ENCODE assay signal across 15 cellular contexts in genomic region chr5:177388521-177389052, GRCh38. TPM values are rescaled to one million over a fixed set of nuclear protein-coding genes. Genes with fewer than 3 reads are reported as not detected.
DNase-seq lines count a peak whose midpoint lies in the region; ATAC-seq and TF ChIP-seq lines count a peak whose summit lies in the region.
"Had no signal": no experiment of that assay in that cellular context is flagged by ENCODE, and none has a peak within 500 bp of the region (broad histone marks: within the 10 kb centered on the region; RNA-seq: fewer than 3 reads in every experiment).

No MANE protein-coding gene starts in this region.

- H3K9ac ChIP-seq in mesenchymal stem cell (ENCODE audit: low read length), result peak overlapping the region; percentile 1

- H2AK5ac ChIP-seq in mesenchymal stem cell (ENCODE audit: low read length, severe bottlenecking), result peak overlapping the region; percentile 50

- H4K91ac ChIP-seq in mesenchymal stem cell (ENCODE audit: low read length), result no peak overlapping the region

- H3K27ac Mint-ChIP-seq in activated naive CD4-positive, alpha-beta T cell treated with anti-CD3 and anti-CD28 coated beads, Interleukin-2, amount 50 U/mL, for 72 hours, result peak overlapping the region; percentile 30 to 78

- H3K27me3 ChIP-seq in ACC112 (ENCODE audit: insufficient read depth, low read length) (no peaks in the 10 kb centered on the region; the same call in 1 of the 2 replicates), mesenchymal stem cell (ENCODE audit: control insufficient read depth in 1 of 2, insufficient read depth in 1 of 2, low read length in 2 of 2) (peaks cover 10 to 44% of the 10 kb centered on the region in 2 experiments)

- H3K23ac ChIP-seq in mesenchymal stem cell (ENCODE audit: low read length in 2 of 2), result no peak overlapping the region

- no peak for ATAC-seq in activated naive CD4-positive, alpha-beta T cell treated with anti-CD3 and anti-CD28 coated beads, Interleukin-2, amount 50 U/mL, for 72 hours

- no peak overlapping the region for H2BK5ac ChIP-seq in mesenchymal stem cell (ENCODE audit: low read depth, low read length, poor library complexity, severe bottlenecking)

- no peak for TF ChIP-seq CTCF in GM12865 (IDR thresholded peaks at IDR 0.05; ENCODE audit: insufficient read depth, low read depth, low read length, missing control alignments)

- no peak overlapping the region for H2BK120ac ChIP-seq in mesenchymal stem cell (ENCODE audit: low read depth, low read length)

- no peak overlapping the region for H3K4me2 ChIP-seq in mesenchymal stem cell (ENCODE audit: low read length, poor library complexity, severe bottlenecking)

- H4K8ac ChIP-seq in mesenchymal stem cell (ENCODE audit: low read length), result no peak overlapping the region

- H3K4ac ChIP-seq in mesenchymal stem cell (ENCODE audit: low read depth in 1 of 2, low read length in 2 of 2), result no peak overlapping the region

- H3K36me3 Mint-ChIP-seq in activated naive CD4-positive, alpha-beta T cell treated with anti-CD3 and anti-CD28 coated beads, Interleukin-2, amount 50 U/mL, for 72 hours, result no peaks in the 10 kb centered on the region
- H3K36me3 Mint-ChIP-seq: stimulated activated naive B cell treated with anti-CD40 and anti-IgM and Interleukin-4, amounts not matched to agents 10 μg/mL and 1 μg/mL and 100 μg/mL, for 72 hours had no signal

- H3K14ac ChIP-seq in mesenchymal stem cell (ENCODE audit: low read length in 2 of 2), result no peak overlapping the region

- H3K27ac ChIP-seq in ACC112 (ENCODE audit: low read depth, low read length) (peak overlapping the region; percentile 84; the same call in 1 of the 2 replicates), mesenchymal stem cell (ENCODE audit: low read length, poor library complexity, severe bottlenecking) (no peak overlapping the region)

- H2AFZ ChIP-seq in ACC112 (ENCODE audit: low read length, unreplicated experiment), result no peak overlapping the region
- H2AFZ ChIP-seq in mesenchymal stem cell (ENCODE audit: low read depth, low read length), result no peak overlapping the region

- H3K9me3 ChIP-seq in mesenchymal stem cell (ENCODE audit: control insufficient read depth, low read length), result no peaks in the 10 kb centered on the region

- no peak overlapping the region for H2BK15ac ChIP-seq in mesenchymal stem cell (ENCODE audit: low read depth, poor library complexity, severe bottlenecking)

- no peaks in the 10 kb centered on the region for H3K36me3 ChIP-seq in ACC112 (ENCODE audit: insufficient read depth, low read length)
- no peaks in the 10 kb centered on the region for H3K36me3 ChIP-seq in mesenchymal stem cell (ENCODE audit: control insufficient read depth in 1 of 2, insufficient read depth in 2 of 2, low read depth in 1 of 2, low read length in 2 of 2)

- DNase-seq in GM12865 (ENCODE audit: low read depth) (peak; percentile 59), mesenchymal stem cell (no peak), DMS153 treated with DMSO at 0.1 percent for 48 hours (lab: John Stamatoyannopoulos, UW; ENCODE audit: unreplicated experiment) (no peak), cerebellar nuclear complex (lab: John Stamatoyannopoulos, UW) (no peak)
- no peak for DNase-seq in activated naive CD4-positive, alpha-beta T cell treated with anti-CD3 and anti-CD28 coated beads, Interleukin-2, amount 50 U/mL, for 72 hours (ENCODE audit: low spot score in 2 of 2)
- DNase-seq in activated CD4-positive, CD25-positive, alpha-beta regulatory T cell (lab: John Stamatoyannopoulos, UW), result no peak
- no peak for DNase-seq in stimulated activated naive CD4-positive, alpha-beta T cell treated with Interleukin-2 at 50 U/mL for 16 hours (lab: John Stamatoyannopoulos, UW)
- DNase-seq: C1 segment of cervical spinal cord; hippocampal formation; NCI-H2081; occipital lobe; stimulated activated naive B cell treated with anti-CD40 and anti-IgM and Interleukin-4, amounts not matched to agents 10 μg/mL and 1 μg/mL and 100 μg/mL, for 72 hours; SW 1271 had no signal

- H2BK12ac ChIP-seq in mesenchymal stem cell (ENCODE audit: low read length in 2 of 2), result peak overlapping the region in 1 of 2 experiments; percentile 66

- H3K79me2 ChIP-seq in ACC112 (ENCODE audit: control insufficient read depth, insufficient read depth, low read length, unreplicated experiment), result no peaks in the 10 kb centered on the region

- no peaks in the 10 kb centered on the region for H3K79me1 ChIP-seq in mesenchymal stem cell (replicated peaks; ENCODE audit: low read length, poor library complexity, severe bottlenecking)

- WGBS in mesenchymal stem cell, result 92% methylated on average over 10 of the region's 10 CpGs

- no peak overlapping the region for H3K4me3 ChIP-seq in ACC112 (ENCODE audit: low read depth, low read length)
- peak overlapping the region; percentile 23 for H3K4me3 ChIP-seq in GM12865 (ENCODE audit: low read depth, low read length)
- no peak overlapping the region for H3K4me3 ChIP-seq in mesenchymal stem cell (ENCODE audit: insufficient read depth in 1 of 2, low read depth in 1 of 2, low read length in 2 of 2)

- H3K4me1 ChIP-seq in ACC112 (ENCODE audit: control insufficient read depth, insufficient read depth, low read length, unreplicated experiment) (peaks cover 19% of the 10 kb centered on the region), mesenchymal stem cell (ENCODE audit: control insufficient read depth, insufficient read depth, low read depth, low read length) (peaks cover 22% of the 10 kb centered on the region)

- H3K18ac ChIP-seq in mesenchymal stem cell (ENCODE audit: low read depth in 1 of 2, low read length in 2 of 2), result no peak overlapping the region

- no peaks in the 10 kb centered on the region for H3K9me3 Mint-ChIP-seq in activated naive CD4-positive, alpha-beta T cell treated with anti-CD3 and anti-CD28 coated beads, Interleukin-2, amount 50 U/mL, for 72 hours
- H3K9me3 Mint-ChIP-seq: stimulated activated naive B cell treated with anti-CD40 and anti-IgM and Interleukin-4, amounts not matched to agents 10 μg/mL and 1 μg/mL and 100 μg/mL, for 72 hours had no signal

RNA-seq across cellular contexts. Expression of gene SLC34A1, which starts 4.4 kb away (rescaled TPM):
- total RNA-seq in activated naive CD4-positive, alpha-beta T cell treated with anti-CD3 and anti-CD28 coated beads, Interleukin-2, amount 50 U/mL, for 72 hours, result under 1 TPM; 0.07 to 0.19 TPM
- polyA plus RNA-seq in mesenchymal stem cell (2013, experiment 1 of 2), result not detected
- polyA plus RNA-seq in mesenchymal stem cell (2013, experiment 2 of 2), result not detected
- total RNA-seq: occipital lobe had no signal

RNA-seq across cellular contexts. Expression of gene PFN3, which starts 11.9 kb away (rescaled TPM):
- total RNA-seq in activated naive CD4-positive, alpha-beta T cell treated with anti-CD3 and anti-CD28 coated beads, Interleukin-2, amount 50 U/mL, for 72 hours, result not detected
- polyA plus RNA-seq in mesenchymal stem cell (2013, experiment 1 of 2), result not detected
- polyA plus RNA-seq in mesenchymal stem cell (2013, experiment 2 of 2), result not detected
- total RNA-seq: liver, occipital lobe had no signal
- polyA plus RNA-seq: liver had no signal

RNA-seq across cellular contexts. Expression of gene F12, which starts 20.8 kb away (rescaled TPM):
- 1 to 10 TPM; 2.2 to 9.8 TPM for total RNA-seq in activated naive CD4-positive, alpha-beta T cell treated with anti-CD3 and anti-CD28 coated beads, Interleukin-2, amount 50 U/mL, for 72 hours
- 1.2 TPM for polyA plus RNA-seq in mesenchymal stem cell (2013, experiment 1 of 2)
- 1.3 TPM for polyA plus RNA-seq in mesenchymal stem cell (2013, experiment 2 of 2)

RNA-seq across cellular contexts. Expression of gene RGS14, which starts 30.9 kb away (rescaled TPM):
- total RNA-seq in activated naive CD4-positive, alpha-beta T cell treated with anti-CD3 and anti-CD28 coated beads, Interleukin-2, amount 50 U/mL, for 72 hours, result 10 to 100 TPM; 22.0 to 77.6 TPM
- 16.7 TPM for polyA plus RNA-seq in mesenchymal stem cell (2013, experiment 1 of 2)
- polyA plus RNA-seq in mesenchymal stem cell (2013, experiment 2 of 2), result 15.9 TPM

RNA-seq across cellular contexts. Expression of gene LMAN2, which starts 37.1 kb away (rescaled TPM):
- total RNA-seq in activated naive CD4-positive, alpha-beta T cell treated with anti-CD3 and anti-CD28 coated beads, Interleukin-2, amount 50 U/mL, for 72 hours, result 100 to 1,000 TPM in 1 of 2 donors, 10 to 100 TPM in 1; 96.7 to 108 TPM
- polyA plus RNA-seq in mesenchymal stem cell (2013, experiment 1 of 2), result 296 TPM
- 279 TPM for polyA plus RNA-seq in mesenchymal stem cell (2013, experiment 2 of 2)
